ENCODE assay signal across 1 cellular context in the genomic region with DNA sequence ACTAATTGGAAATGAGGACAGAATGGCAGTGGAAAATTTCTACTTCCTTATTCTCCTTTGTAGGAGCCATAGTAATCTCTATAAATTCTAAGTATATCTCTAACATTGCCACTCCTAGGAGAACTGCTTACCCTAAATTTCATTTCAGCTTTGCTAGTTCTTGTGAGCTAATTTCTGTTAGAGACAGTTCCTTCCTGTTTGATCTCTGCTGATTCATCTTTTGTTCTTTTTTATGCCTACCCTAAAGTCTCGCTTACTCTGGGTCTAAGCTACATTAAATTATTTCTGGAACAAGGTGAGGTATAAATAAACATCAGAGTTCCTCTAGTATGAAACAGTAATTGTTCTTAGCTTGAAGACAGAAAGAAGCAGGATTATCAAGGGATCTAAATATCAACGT.
TF ChIP-seq lines count a peak whose summit lies in the region.

No MANE protein-coding gene starts in this region.

TF ChIP-seq in A549, 52 proteins besides CTCF, POLR2A, EP300 and RAD21 (continued from another document):
- TF ChIP-seq, protein P1, sequence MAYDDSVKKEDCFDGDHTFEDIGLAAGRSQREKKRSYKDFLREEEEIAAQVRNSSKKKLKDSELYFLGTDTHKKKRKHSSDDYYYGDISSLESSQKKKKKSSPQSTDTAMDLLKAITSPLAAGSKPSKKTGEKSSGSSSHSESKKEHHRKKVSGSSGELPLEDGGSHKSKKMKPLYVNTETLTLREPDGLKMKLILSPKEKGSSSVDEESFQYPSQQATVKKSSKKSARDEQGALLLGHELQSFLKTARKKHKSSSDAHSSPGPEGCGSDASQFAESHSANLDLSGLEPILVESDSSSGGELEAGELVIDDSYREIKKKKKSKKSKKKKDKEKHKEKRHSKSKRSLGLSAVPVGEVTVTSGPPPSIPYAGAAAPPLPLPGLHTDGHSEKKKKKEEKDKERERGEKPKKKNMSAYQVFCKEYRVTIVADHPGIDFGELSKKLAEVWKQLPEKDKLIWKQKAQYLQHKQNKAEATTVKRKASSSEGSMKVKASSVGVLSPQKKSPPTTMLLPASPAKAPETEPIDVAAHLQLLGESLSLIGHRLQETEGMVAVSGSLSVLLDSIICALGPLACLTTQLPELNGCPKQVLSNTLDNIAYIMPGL (CRISPR knock-in tag; IDR thresholded peaks at IDR 0.05; ENCODE audit: borderline replicate concordance) = no peak
- TF ChIP-seq, protein P2, sequence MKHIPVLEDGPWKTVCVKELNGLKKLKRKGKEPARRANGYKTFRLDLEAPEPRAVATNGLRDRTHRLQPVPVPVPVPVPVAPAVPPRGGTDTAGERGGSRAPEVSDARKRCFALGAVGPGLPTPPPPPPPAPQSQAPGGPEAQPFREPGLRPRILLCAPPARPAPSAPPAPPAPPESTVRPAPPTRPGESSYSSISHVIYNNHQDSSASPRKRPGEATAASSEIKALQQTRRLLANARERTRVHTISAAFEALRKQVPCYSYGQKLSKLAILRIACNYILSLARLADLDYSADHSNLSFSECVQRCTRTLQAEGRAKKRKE (CRISPR knock-in tag; IDR thresholded peaks at IDR 0.05; ENCODE audit: low read depth) = no peak
- TF ChIP-seq ESRRA (IDR thresholded peaks at IDR 0.05; ENCODE audit: borderline replicate concordance, low read length) = no peak
- TF ChIP-seq JUN (IDR thresholded peaks at IDR 0.05) = no peak
- no peak for TF ChIP-seq JUNB (IDR thresholded peaks at IDR 0.05)
- TF ChIP-seq ZC3H11A (IDR thresholded peaks at IDR 0.05) = no peak
- TF ChIP-seq HEYL (CRISPR knock-in tag; IDR thresholded peaks at IDR 0.05) = no peak
- TF ChIP-seq, protein P3, sequence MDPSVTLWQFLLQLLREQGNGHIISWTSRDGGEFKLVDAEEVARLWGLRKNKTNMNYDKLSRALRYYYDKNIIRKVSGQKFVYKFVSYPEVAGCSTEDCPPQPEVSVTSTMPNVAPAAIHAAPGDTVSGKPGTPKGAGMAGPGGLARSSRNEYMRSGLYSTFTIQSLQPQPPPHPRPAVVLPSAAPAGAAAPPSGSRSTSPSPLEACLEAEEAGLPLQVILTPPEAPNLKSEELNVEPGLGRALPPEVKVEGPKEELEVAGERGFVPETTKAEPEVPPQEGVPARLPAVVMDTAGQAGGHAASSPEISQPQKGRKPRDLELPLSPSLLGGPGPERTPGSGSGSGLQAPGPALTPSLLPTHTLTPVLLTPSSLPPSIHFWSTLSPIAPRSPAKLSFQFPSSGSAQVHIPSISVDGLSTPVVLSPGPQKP (IDR thresholded peaks at IDR 0.05; ENCODE audit: low read depth, low read length) = no peak
- TF ChIP-seq HOXB13 (CRISPR knock-in tag; IDR thresholded peaks at IDR 0.05; ENCODE audit: low read depth) = no peak
- TF ChIP-seq, protein P4, sequence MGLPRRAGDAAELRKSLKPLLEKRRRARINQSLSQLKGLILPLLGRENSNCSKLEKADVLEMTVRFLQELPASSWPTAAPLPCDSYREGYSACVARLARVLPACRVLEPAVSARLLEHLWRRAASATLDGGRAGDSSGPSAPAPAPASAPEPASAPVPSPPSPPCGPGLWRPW (IDR thresholded peaks at IDR 0.05) = no peak
- no peak for TF ChIP-seq PBX3 (IDR thresholded peaks at IDR 0.05)
- TF ChIP-seq FOXS1 (CRISPR knock-in tag; IDR thresholded peaks at IDR 0.05) = no peak
- TF ChIP-seq PHF8 (IDR thresholded peaks at IDR 0.05; ENCODE audit: borderline replicate concordance, low read depth) = no peak
